1 cellular context compared by ENCODE assay signal in genomic region chr3:46423588-46423987, GRCh38.
TF ChIP-seq lines count a peak whose summit lies in the region.

No MANE protein-coding gene starts in this region.

TF ChIP-seq in SK-N-SH, 30 proteins besides CTCF, POLR2A, EP300 and RAD21:
- TF ChIP-seq MXI1 (IDR thresholded peaks at IDR 0.05; ENCODE audit: low read depth, low read length) (no peak), IRF3 (IDR thresholded peaks at IDR 0.05; ENCODE audit: low read depth, low read length) (no peak), NFIC (IDR thresholded peaks at IDR 0.05; ENCODE audit: borderline replicate concordance) (no peak), FOSL2 (IDR thresholded peaks at IDR 0.05; ENCODE audit: borderline replicate concordance, low read depth) (no peak), MEF2A (IDR thresholded peaks at IDR 0.05; ENCODE audit: borderline replicate concordance, low read depth) (no peak), USF2 (IDR thresholded peaks at IDR 0.05; ENCODE audit: borderline replicate concordance, low read depth, low read length) (no peak), ELF1 (IDR thresholded peaks at IDR 0.05) (no peak), GABPA (IDR thresholded peaks at IDR 0.05; ENCODE audit: low read depth) (no peak), PBX3 (IDR thresholded peaks at IDR 0.05) (no peak), POLR2AphosphoS5 (IDR thresholded peaks at IDR 0.05; ENCODE audit: low read depth, low read length) (no peak), CHD2 (IDR thresholded peaks at IDR 0.05; ENCODE audit: low read length, partially characterized antibody) (no peak), EZH2phosphoT487 (IDR thresholded peaks at IDR 0.05; ENCODE audit: borderline replicate concordance, low read depth) (no peak), YY1 (IDR thresholded peaks at IDR 0.05; ENCODE audit: low read depth) (no peak), GATA2 (CRISPR knock-in tag; IDR thresholded peaks at IDR 0.05) (no peak), FOXJ3 (CRISPR knock-in tag; IDR thresholded peaks at IDR 0.05) (no peak), USF1 (IDR thresholded peaks at IDR 0.05; ENCODE audit: borderline replicate concordance, low read depth) (no peak)
